1 cellular context compared by ENCODE assay signal in the genomic region with DNA sequence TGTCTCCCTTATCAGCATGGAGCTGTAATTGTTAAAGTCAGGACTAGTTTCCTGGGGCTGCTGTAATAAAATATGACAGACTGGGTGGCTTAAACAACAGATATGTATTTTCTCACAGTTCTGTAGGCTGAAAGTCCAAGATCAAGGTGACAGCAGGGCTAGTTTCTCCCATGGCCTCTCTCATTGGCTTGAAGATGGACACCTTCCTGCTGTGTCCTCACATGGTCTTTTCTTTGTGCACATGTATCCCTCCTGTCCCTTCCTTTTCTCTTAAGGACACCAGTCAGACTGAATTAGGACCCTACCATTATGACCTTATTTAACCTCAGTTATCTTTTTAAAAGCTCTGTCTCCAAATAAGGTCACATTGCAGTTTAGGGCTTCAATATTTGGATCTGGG.
A peak's percentile ranks its signal among the peaks of the same experiment; 100 is the strongest.
TF ChIP-seq lines count a peak whose summit lies in the region.

No MANE protein-coding gene starts in this region.

TF ChIP-seq in HepG2, 621 proteins besides CTCF, POLR2A, EP300 and RAD21:
- TF ChIP-seq CAMTA2 (CRISPR knock-in tag; IDR thresholded peaks at IDR 0.05; ENCODE audit: borderline replicate concordance): no peak
- TF ChIP-seq MNT (IDR thresholded peaks at IDR 0.05): peak; percentile 66
